In genomic region chr6:142871910-142872331, GRCh38 we compare ENCODE assay signal across 1 cellular context.
TF ChIP-seq lines count a peak whose summit lies in the region.

No MANE protein-coding gene starts in this region.

TF ChIP-seq in GM12878, 131 proteins besides CTCF, POLR2A, EP300 and RAD21 (continued from another document):
- TF ChIP-seq MLLT1 (IDR thresholded peaks at IDR 0.05) (peak; percentile 76; the same call in 1 of the 2 replicates), SUPT20H (IDR thresholded peaks at IDR 0.05; ENCODE audit: borderline replicate concordance, control insufficient read depth, low read depth, low read length) (no peak)
TF ChIP-seq in GM12878: peak in this region for 44.
